24 cellular contexts compared by ENCODE assay signal in genomic region chr5:151465476-151465875, GRCh38.
"Had no signal": no experiment of that assay in that cellular context is flagged by ENCODE, and none has a peak within 500 bp of the region (broad histone marks: within the 10 kb centered on the region; RNA-seq: fewer than 3 reads in every experiment).

No MANE protein-coding gene starts in this region.

- H3K9me3 Mint-ChIP-seq: activated CD4-positive, alpha-beta memory T cell treated with anti-CD3 and anti-CD28 coated beads for 36 hours; activated CD4-positive, alpha-beta T cell treated with anti-CD3 and anti-CD28 coated beads, Interleukin-2, amount 10 ng/mL, durations not matched to agents 7 days and 5 days; activated naive CD4-positive, alpha-beta T cell treated with anti-CD3 and anti-CD28 coated beads for 36 hours had no signal

- H3K4me1 Mint-ChIP-seq: activated CD4-positive, alpha-beta T cell treated with anti-CD3 and anti-CD28 coated beads, Interleukin-2, amount 10 ng/mL, durations not matched to agents 7 days and 5 days had no signal

- H3K4me3 Mint-ChIP-seq: activated CD4-positive, alpha-beta memory T cell treated with anti-CD3 and anti-CD28 coated beads for 36 hours; activated CD4-positive, alpha-beta T cell treated with anti-CD3 and anti-CD28 coated beads, Interleukin-2, amount 10 ng/mL, durations not matched to agents 7 days and 5 days; activated naive CD4-positive, alpha-beta T cell treated with anti-CD3 and anti-CD28 coated beads for 36 hours; activated naive CD8-positive, alpha-beta T cell had no signal

- H3K4me3 ChIP-seq: adrenal gland, breast epithelium had no signal

- H3K27me3 ChIP-seq: adrenal gland, breast epithelium had no signal

- DNase-seq: activated CD4-positive, alpha-beta memory T cell treated with anti-CD3 and anti-CD28 coated beads for 36 hours; activated CD4-positive, alpha-beta T cell treated with anti-CD3 and anti-CD28 coated beads, Interleukin-2, amount 10 ng/mL, durations not matched to agents 7 days and 5 days; activated CD4-positive, CD25-positive, alpha-beta regulatory T cell; activated gamma-delta T cell; activated naive CD4-positive, alpha-beta T cell treated with anti-CD3 and anti-CD28 coated beads for 36 hours; activated T-cell treated with anti-CD3 and anti-CD28 coated beads for 4 hours; anterior cingulate cortex; caudate nucleus; MM.1S; NCI-H1105 treated with DMSO at 0.1 percent for 48 hours; NCI-H1436 treated with DMSO at 0.1 percent for 48 hours; NCI-H187; NCI-H2081; NCI-H510A treated with DMSO at 0.1 percent for 48 hours; NCI-H69; NK-92 treated with Interleukin-12 subunit alpha and Interleukin-12 subunit beta, amount 100 ng/mL, for 24 hours; PC-3; SHP77 treated with DMSO at 0.1 percent for 48 hours; T-helper 2 cell; T1000 had no signal

- H3K27ac ChIP-seq: adrenal gland, breast epithelium had no signal

- H3K9me3 ChIP-seq: adrenal gland, breast epithelium had no signal

- H3K4me1 ChIP-seq: adrenal gland, breast epithelium had no signal

- H3K27ac Mint-ChIP-seq: activated CD4-positive, alpha-beta memory T cell treated with anti-CD3 and anti-CD28 coated beads for 36 hours; activated CD4-positive, alpha-beta T cell treated with anti-CD3 and anti-CD28 coated beads, Interleukin-2, amount 10 ng/mL, durations not matched to agents 7 days and 5 days; activated naive CD4-positive, alpha-beta T cell treated with anti-CD3 and anti-CD28 coated beads for 36 hours; activated naive CD8-positive, alpha-beta T cell had no signal

- H3K36me3 ChIP-seq: breast epithelium had no signal

- ATAC-seq: HepG2, PC-3 had no signal

- H3K27me3 Mint-ChIP-seq: activated CD4-positive, alpha-beta memory T cell treated with anti-CD3 and anti-CD28 coated beads for 36 hours; activated CD4-positive, alpha-beta T cell treated with anti-CD3 and anti-CD28 coated beads, Interleukin-2, amount 10 ng/mL, durations not matched to agents 7 days and 5 days; activated naive CD8-positive, alpha-beta T cell had no signal
